9 cellular contexts compared by ENCODE assay signal in the genomic region with DNA sequence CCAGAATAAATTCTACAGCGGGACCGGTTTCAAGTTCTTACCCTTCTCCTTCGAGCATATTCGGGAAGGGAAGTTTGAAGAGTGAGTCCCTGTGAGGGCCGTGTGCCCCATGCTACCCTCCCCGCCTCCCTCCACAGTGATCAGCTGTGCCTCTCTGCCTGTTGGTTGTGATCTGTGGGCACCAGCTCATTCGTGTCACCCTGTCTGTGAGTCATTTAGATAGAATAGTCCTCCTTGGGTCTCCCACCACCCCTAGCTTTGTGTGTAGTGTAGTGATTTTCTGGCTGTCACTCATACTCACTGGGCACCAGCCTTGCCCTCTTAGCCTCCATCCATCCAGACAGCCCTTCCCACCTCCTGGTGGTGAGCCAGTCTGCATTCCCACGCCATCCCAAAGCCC. TPM values are rescaled to one million over a fixed set of nuclear protein-coding genes. Genes with fewer than 3 reads are reported as not detected.
DNase-seq lines count a peak whose midpoint lies in the region; ATAC-seq, FAIRE-seq and TF ChIP-seq lines count a peak whose summit lies in the region.
"Had no signal": no experiment of that assay in that cellular context is flagged by ENCODE, and none has a peak within 500 bp of the region (broad histone marks: within the 10 kb centered on the region; RNA-seq: fewer than 3 reads in every experiment).

No MANE protein-coding gene starts in this region.

- H3K27ac ChIP-seq in kidney (ENCODE audit: low read depth in 2 of 2, low read length in 2 of 2) = peak overlapping the region; percentile 91 to 96
- peak overlapping the region; percentile 92 for H3K27ac ChIP-seq in skeletal muscle tissue (ENCODE audit: low read depth, low read length)
- no peak overlapping the region for H3K27ac ChIP-seq in CD8-positive, alpha-beta memory T cell (ENCODE audit: low read depth, low read length)

- intact Hi-C loops in kidney (cut with DNase I) = no loop called here

- CTCF ChIA-PET in CD8-positive, alpha-beta memory T cell (lab: Charles Lee) = interaction anchor here (0.8 to 4.0 kb wide), 6 partner anchors 86 to 199 kb away, joined by 3 to 21 read pairs (median 4); no protein-coding TSS in a partner anchor

- no peaks in the 10 kb centered on the region for H3K9me3 Mint-ChIP-seq in CD8-positive, alpha-beta memory T cell
- H3K9me3 Mint-ChIP-seq in stimulated activated memory B cell treated with anti-CD40 and anti-IgM and Interleukin-4, amounts not matched to agents 10 μg/mL and 1 μg/mL and 100 μg/mL, for 72 hours = no peaks in the 10 kb centered on the region

- H3K9ac ChIP-seq in adipocyte (ENCODE audit: low read length) (peak overlapping the region; percentile 90), kidney (ENCODE audit: low read length in 2 of 2) (peak overlapping the region; percentile 27 to 70), skeletal muscle tissue (ENCODE audit: low read depth in 1 of 3, low read length in 3 of 3) (peak overlapping the region; percentile 1 to 73 (median 50))

- H3K27me3 Mint-ChIP-seq in CD8-positive, alpha-beta memory T cell = peaks cover 0 to 3% of the 10 kb centered on the region in 2 donors
- H3K27me3 Mint-ChIP-seq in stimulated activated memory B cell treated with anti-CD40 and anti-IgM and Interleukin-4, amounts not matched to agents 10 μg/mL and 1 μg/mL and 100 μg/mL, for 72 hours = no peaks in the 10 kb centered on the region

- H3K4me3 ChIP-seq in adipocyte (ENCODE audit: low read length) = peak overlapping the region; percentile 21
- H3K4me3 ChIP-seq in kidney (ENCODE audit: low read length in 2 of 2) = peak overlapping the region in 1 of 2 donors; percentile 13
- peak overlapping the region; percentile 3 to 32 (median 22) for H3K4me3 ChIP-seq in skeletal muscle tissue (ENCODE audit: low read length in 3 of 3)
- H3K4me3 ChIP-seq in CD8-positive, alpha-beta memory T cell (ENCODE audit: low read length) = no peak overlapping the region

- TF ChIP-seq CTCF in kidney (IDR thresholded peaks at IDR 0.05; ENCODE audit: borderline replicate concordance, extremely low read depth, insufficient read depth) = no peak

- H3K4me1 ChIP-seq in adipocyte (ENCODE audit: control insufficient read depth, insufficient read depth, low read length) (peaks cover 82% of the 10 kb centered on the region), kidney (ENCODE audit: control insufficient read depth in 1 of 2, insufficient read depth in 1 of 2, low read depth in 1 of 2, low read length in 2 of 2) (peaks cover 51 to 66% of the 10 kb centered on the region in 2 donors), skeletal muscle tissue (ENCODE audit: control insufficient read depth in 3 of 3, insufficient read depth in 3 of 3, low read length in 3 of 3) (peaks cover 71 to 81% (median 73%) of the 10 kb centered on the region in 3 donors)
- H3K4me1 ChIP-seq in CD8-positive, alpha-beta memory T cell (ENCODE audit: insufficient read depth, low read length) = peaks cover 4% of the 10 kb centered on the region

- H3K27ac Mint-ChIP-seq in CD8-positive, alpha-beta memory T cell = no peak overlapping the region
- H3K27ac Mint-ChIP-seq in stimulated activated memory B cell treated with anti-CD40 and anti-IgM and Interleukin-4, amounts not matched to agents 10 μg/mL and 1 μg/mL and 100 μg/mL, for 72 hours = no peak overlapping the region

- no peak for ATAC-seq in stimulated activated memory B cell treated with anti-CD40 and anti-IgM and Interleukin-4, amounts not matched to agents 10 μg/mL and 1 μg/mL and 100 μg/mL, for 72 hours

- peaks cover 6 to 20% (median 17%) of the 10 kb centered on the region in 3 donors for H3K4me1 Mint-ChIP-seq in CD8-positive, alpha-beta memory T cell
- peaks cover 7% of the 10 kb centered on the region for H3K4me1 Mint-ChIP-seq in stimulated activated memory B cell treated with anti-CD40 and anti-IgM and Interleukin-4, amounts not matched to agents 10 μg/mL and 1 μg/mL and 100 μg/mL, for 72 hours

- DNase-seq in EH (ENCODE audit: low read depth) (peak; percentile 59), adipocyte (ENCODE audit: low read depth) (peak; percentile 33), kidney (peak; percentile 45), NCI-H1694 (lab: John Stamatoyannopoulos, UW) (no peak)
- no peak for DNase-seq in CD8-positive, alpha-beta memory T cell
- DNase-seq in activated effector memory CD4-positive, alpha-beta T cell treated with Interleukin-2 at 50 U/mL for 16 hours = no peak
- DNase-seq: NCI-H2171 had no signal

- no peak overlapping the region for H3K4me3 Mint-ChIP-seq in CD8-positive, alpha-beta memory T cell
- no peak overlapping the region for H3K4me3 Mint-ChIP-seq in stimulated activated memory B cell treated with anti-CD40 and anti-IgM and Interleukin-4, amounts not matched to agents 10 μg/mL and 1 μg/mL and 100 μg/mL, for 72 hours

- H3K36me3 Mint-ChIP-seq in CD8-positive, alpha-beta memory T cell = peaks cover 0 to 1% (median 0%) of the 10 kb centered on the region in 3 donors
- peaks cover 47% of the 10 kb centered on the region for H3K36me3 Mint-ChIP-seq in stimulated activated memory B cell treated with anti-CD40 and anti-IgM and Interleukin-4, amounts not matched to agents 10 μg/mL and 1 μg/mL and 100 μg/mL, for 72 hours

- H3K27me3 ChIP-seq in adipocyte (replicated peaks; ENCODE audit: control insufficient read depth, insufficient read depth, low read length) (no peaks in the 10 kb centered on the region), skeletal muscle tissue (ENCODE audit: control insufficient read depth in 3 of 3, insufficient read depth in 3 of 3, low read length in 3 of 3) (no peaks in the 10 kb centered on the region)
- H3K27me3 ChIP-seq in CD8-positive, alpha-beta memory T cell (ENCODE audit: insufficient read depth, low read length, poor library complexity, severe bottlenecking) = no peaks in the 10 kb centered on the region

- H3K36me3 ChIP-seq in adipocyte (ENCODE audit: control insufficient read depth, insufficient read depth, low read length, severe bottlenecking) (no peaks in the 10 kb centered on the region), kidney (ENCODE audit: control insufficient read depth in 1 of 2, insufficient read depth in 2 of 2, low read length in 2 of 2) (peaks cover 8 to 25% of the 10 kb centered on the region in 2 donors), skeletal muscle tissue (ENCODE audit: control insufficient read depth in 3 of 3, insufficient read depth in 3 of 3, low read length in 3 of 3) (peaks cover 19 to 45% (median 27%) of the 10 kb centered on the region in 3 donors)
- no peaks in the 10 kb centered on the region for H3K36me3 ChIP-seq in CD8-positive, alpha-beta memory T cell (ENCODE audit: insufficient read depth, low read length)

- no peaks in the 10 kb centered on the region for H3K9me3 ChIP-seq in adipocyte (ENCODE audit: control insufficient read depth, low read length)
- H3K9me3 ChIP-seq in kidney (ENCODE audit: control insufficient read depth in 1 of 2, low read length in 2 of 2) = no peaks in the 10 kb centered on the region
- no peaks in the 10 kb centered on the region for H3K9me3 ChIP-seq in skeletal muscle tissue (ENCODE audit: control insufficient read depth in 3 of 3, low read length in 3 of 3)
- no peaks in the 10 kb centered on the region for H3K9me3 ChIP-seq in CD8-positive, alpha-beta memory T cell (ENCODE audit: low read length)

- POLR2A ChIA-PET in CD8-positive, alpha-beta memory T cell (lab: Charles Lee) = interaction anchor here (1.4 kb wide), 1 partner anchor 9 kb away, joined by 3 read pairs; no protein-coding TSS in a partner anchor

- no peak for FAIRE-seq in kidney (lab: Jason Lieb, UNC)

RNA-seq across cellular contexts. Expression of a gene that starts 15.0 kb away (rescaled TPM):
- 37.5 TPM for total RNA-seq in kidney
- polyA plus RNA-seq in kidney (ENCODE audit: insufficient read depth, low read depth, low replicate concordance) = 52.7 TPM
- total RNA-seq in skeletal muscle tissue = 14.1 TPM
- 10 to 100 TPM; 15.8 to 17.4 TPM for total RNA-seq in CD8-positive, alpha-beta memory T cell
- polyA plus RNA-seq in CD8-positive, alpha-beta memory T cell = 17.0 TPM

RNA-seq across cellular contexts. Expression of a gene that starts 31.7 kb away (rescaled TPM):
- 0.31 TPM for total RNA-seq in kidney
- 3.3 TPM for polyA plus RNA-seq in kidney (ENCODE audit: insufficient read depth, low read depth, low replicate concordance)
- total RNA-seq in skeletal muscle tissue = 1.6 TPM
- under 1 TPM; 0.29 to 0.37 TPM for total RNA-seq in CD8-positive, alpha-beta memory T cell
- polyA plus RNA-seq in CD8-positive, alpha-beta memory T cell = 0.48 TPM

RNA-seq across cellular contexts. Expression of a gene that starts 40.9 kb away (rescaled TPM):
- 71.9 TPM for total RNA-seq in kidney
- polyA plus RNA-seq in kidney (ENCODE audit: insufficient read depth, low read depth, low replicate concordance) = 145 TPM
- 6.3 TPM for total RNA-seq in skeletal muscle tissue
- 100 to 1,000 TPM; 103 to 107 TPM for total RNA-seq in CD8-positive, alpha-beta memory T cell
- 65.6 TPM for polyA plus RNA-seq in CD8-positive, alpha-beta memory T cell

RNA-seq across cellular contexts. Expression of a gene that starts 45.9 kb away (rescaled TPM):
- total RNA-seq in kidney = 38.7 TPM
- 41.0 TPM for polyA plus RNA-seq in kidney (ENCODE audit: insufficient read depth, low read depth, low replicate concordance)
- total RNA-seq in skeletal muscle tissue = 21.9 TPM
- 10 to 100 TPM; 61.8 to 62.3 TPM for total RNA-seq in CD8-positive, alpha-beta memory T cell
- polyA plus RNA-seq in CD8-positive, alpha-beta memory T cell = 52.1 TPM

RNA-seq across cellular contexts. Expression of a gene that starts 56.5 kb away (rescaled TPM):
- 5.8 TPM for total RNA-seq in kidney
- 3.6 TPM for polyA plus RNA-seq in kidney (ENCODE audit: insufficient read depth, low read depth, low replicate concordance)
- total RNA-seq in skeletal muscle tissue = 2.1 TPM
- 10 to 100 TPM; 35.9 to 36.2 TPM for total RNA-seq in CD8-positive, alpha-beta memory T cell
- polyA plus RNA-seq in CD8-positive, alpha-beta memory T cell = 0.83 TPM

Comparison
In these comparisons a context has a peak if more than half of its experiments do, and no peak if none do; other contexts are left out.
1. DNase-seq: peak in EH (single experiment), adipocyte (single experiment) and kidney (single experiment); none in NCI-H1694 (single experiment), CD8-positive, alpha-beta memory T cell (0 of 5) and activated effector memory CD4-positive, alpha-beta T cell treated with Interleukin-2 at 50 U/mL for 16 hours (single experiment).
2. RNA of a gene that starts 40.9 kb away (total RNA-seq): 103 to 107 TPM in CD8-positive, alpha-beta memory T cell and 71.9 TPM in kidney (single experiment); 6.3 TPM in skeletal muscle tissue (single experiment); every median in the first group is over 10 times any median in the second.
3. Peak in every context shown above with its lines, with median percentiles within 50 percentile points of each other: H3K9ac ChIP-seq.